Comparison of ENCODE assay signal across 6 cellular contexts in the genomic region with DNA sequence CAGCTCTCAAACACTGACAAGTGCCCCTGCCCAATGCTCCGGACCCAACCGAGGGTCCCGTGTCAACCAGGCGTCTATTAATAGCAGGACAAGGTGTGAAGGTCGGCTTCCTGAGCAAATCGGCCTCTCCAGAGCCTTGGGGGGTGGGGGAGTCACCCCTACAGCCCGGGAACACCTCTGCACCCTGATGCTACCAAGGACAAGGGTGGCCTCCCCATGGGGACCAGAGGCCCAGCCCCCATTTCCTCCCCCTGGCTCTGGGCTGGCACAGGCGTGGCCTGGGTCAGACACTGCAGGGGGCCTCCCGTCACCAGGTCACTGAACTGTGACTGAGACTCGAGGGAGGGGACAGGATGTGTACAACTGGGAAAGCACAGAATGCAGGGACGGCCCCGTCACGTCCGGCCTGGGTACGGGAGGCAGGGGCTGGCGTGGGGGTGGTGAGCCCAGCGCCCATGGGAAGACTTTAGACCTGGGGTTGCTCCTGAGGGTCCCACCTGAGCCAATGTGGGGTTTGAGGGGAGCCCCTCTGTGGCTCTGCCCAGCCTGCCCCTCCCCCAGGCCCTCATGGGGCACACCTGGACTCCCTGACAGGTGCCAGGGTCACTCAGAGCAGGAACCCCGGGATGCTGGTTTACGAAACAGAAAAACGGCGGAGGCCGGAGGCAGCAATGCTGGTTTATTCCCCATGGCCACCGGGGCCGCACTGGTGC. TPM values are rescaled to one million over a fixed set of nuclear protein-coding genes. Genes with fewer than 3 reads are reported as not detected.
DNase-seq lines count a peak whose midpoint lies in the region; ATAC-seq lines count a peak whose summit lies in the region.

No MANE protein-coding gene starts in this region.

- peak overlapping the region; percentile 59 to 62 for H3K4me3 ChIP-seq in esophagus (ENCODE audit: low read depth in 1 of 2, low read length in 2 of 2)

- H3K4me1 Mint-ChIP-seq in T-helper 2 cell treated with Interferon-gamma antibody and Interleukin-4, amounts not matched to agents 5 μg/mL and 100 μg/mL, for 36 hours (ENCODE audit: low read depth), result peaks cover 12% of the 10 kb centered on the region

- H3K36me3 Mint-ChIP-seq in T-helper 2 cell treated with Interferon-gamma antibody and Interleukin-4, amounts not matched to agents 5 μg/mL and 100 μg/mL, for 36 hours (ENCODE audit: low read depth), result peaks cover 17% of the 10 kb centered on the region

- no peaks in the 10 kb centered on the region for H3K9me3 ChIP-seq in esophagus (ENCODE audit: control insufficient read depth in 2 of 2, insufficient read depth in 1 of 2, low read depth in 1 of 2, low read length in 1 of 2)

- peaks cover 7 to 17% of the 10 kb centered on the region in 2 donors for H3K4me1 ChIP-seq in esophagus (ENCODE audit: control insufficient read depth in 2 of 2, insufficient read depth in 2 of 2, low read length in 1 of 2)

- H3K4me3 Mint-ChIP-seq in T-helper 2 cell treated with Interferon-gamma antibody and Interleukin-4, amounts not matched to agents 5 μg/mL and 100 μg/mL, for 36 hours, result peak overlapping the region; percentile 90

- 42 to 44% methylated on average over 24 of the region's 24 CpGs for WGBS in esophagus, 2 donors

- no peaks in the 10 kb centered on the region for H3K27me3 ChIP-seq in esophagus (ENCODE audit: control insufficient read depth in 1 of 2, insufficient read depth in 2 of 2, low read length in 2 of 2)

- H3K27ac ChIP-seq in esophagus (ENCODE audit: low read depth in 2 of 2, low read length in 1 of 2), result peak overlapping the region; percentile 54 to 61

- H3K9me3 Mint-ChIP-seq in T-helper 2 cell treated with Interferon-gamma antibody and Interleukin-4, amounts not matched to agents 5 μg/mL and 100 μg/mL, for 36 hours, result no peaks in the 10 kb centered on the region

- ATAC-seq in HG02642 (IDR thresholded peaks at IDR 0.05; ENCODE audit: poor library complexity, unreplicated experiment), result peak; percentile 68

- peak overlapping the region; percentile 94 for H3K27ac Mint-ChIP-seq in T-helper 2 cell treated with Interferon-gamma antibody and Interleukin-4, amounts not matched to agents 5 μg/mL and 100 μg/mL, for 36 hours

- H3K27me3 Mint-ChIP-seq in T-helper 2 cell treated with Interferon-gamma antibody and Interleukin-4, amounts not matched to agents 5 μg/mL and 100 μg/mL, for 36 hours (ENCODE audit: low read depth), result no peaks in the 10 kb centered on the region

- peak; percentile 90 for DNase-seq in DMS53 (lab: John Stamatoyannopoulos, UW)
- DNase-seq in T-helper 2 cell treated with Interferon-gamma antibody and Interleukin-4, amounts not matched to agents 5 μg/mL and 100 μg/mL, for 36 hours (ENCODE audit: low spot score), result peak; percentile 85
- peak; percentile 54 to 84 for DNase-seq in stimulated activated CD4-positive, alpha-beta T cell treated with anti-CD3 and anti-CD28 coated beads, Interleukin-12 subunit alpha, Interleukin-12 subunit beta, amount 100 ng/mL, for 24 hours (ENCODE audit: low read depth in 2 of 2)
- DNase-seq in GOT3 (lab: John Stamatoyannopoulos, UW), result no peak

- peaks cover 7 to 44% of the 10 kb centered on the region in 2 donors for H3K36me3 ChIP-seq in esophagus (ENCODE audit: control insufficient read depth in 2 of 2, insufficient read depth in 2 of 2, low read length in 1 of 2)

RNA-seq across cellular contexts. Expression of a gene that starts 0.6 kb away (rescaled TPM):
- 10 to 100 TPM; 58.5 to 67.8 TPM for polyA plus RNA-seq in esophagus

RNA-seq across cellular contexts. Expression of a gene that starts 11.5 kb away (rescaled TPM):
- 100 to 1,000 TPM in 1 of 2 donors, 10 to 100 TPM in 1; 92.5 to 149 TPM for polyA plus RNA-seq in esophagus

RNA-seq across cellular contexts. Expression of a gene that starts 13.1 kb away (rescaled TPM):
- polyA plus RNA-seq in esophagus, result under 1 TPM; 0.07 to 0.59 TPM

RNA-seq across cellular contexts. Expression of a gene that starts 34.9 kb away (rescaled TPM):
- polyA plus RNA-seq in esophagus, result under 1 TPM; 0.24 to 0.28 TPM

RNA-seq across cellular contexts. Expression of a gene that starts 54.8 kb away (rescaled TPM):
- 10 to 100 TPM in 1 of 2 donors, 1 to 10 TPM in 1; 5.2 to 11.7 TPM for polyA plus RNA-seq in esophagus
